ENCODE assay signal across 8 cellular contexts in the genomic region with DNA sequence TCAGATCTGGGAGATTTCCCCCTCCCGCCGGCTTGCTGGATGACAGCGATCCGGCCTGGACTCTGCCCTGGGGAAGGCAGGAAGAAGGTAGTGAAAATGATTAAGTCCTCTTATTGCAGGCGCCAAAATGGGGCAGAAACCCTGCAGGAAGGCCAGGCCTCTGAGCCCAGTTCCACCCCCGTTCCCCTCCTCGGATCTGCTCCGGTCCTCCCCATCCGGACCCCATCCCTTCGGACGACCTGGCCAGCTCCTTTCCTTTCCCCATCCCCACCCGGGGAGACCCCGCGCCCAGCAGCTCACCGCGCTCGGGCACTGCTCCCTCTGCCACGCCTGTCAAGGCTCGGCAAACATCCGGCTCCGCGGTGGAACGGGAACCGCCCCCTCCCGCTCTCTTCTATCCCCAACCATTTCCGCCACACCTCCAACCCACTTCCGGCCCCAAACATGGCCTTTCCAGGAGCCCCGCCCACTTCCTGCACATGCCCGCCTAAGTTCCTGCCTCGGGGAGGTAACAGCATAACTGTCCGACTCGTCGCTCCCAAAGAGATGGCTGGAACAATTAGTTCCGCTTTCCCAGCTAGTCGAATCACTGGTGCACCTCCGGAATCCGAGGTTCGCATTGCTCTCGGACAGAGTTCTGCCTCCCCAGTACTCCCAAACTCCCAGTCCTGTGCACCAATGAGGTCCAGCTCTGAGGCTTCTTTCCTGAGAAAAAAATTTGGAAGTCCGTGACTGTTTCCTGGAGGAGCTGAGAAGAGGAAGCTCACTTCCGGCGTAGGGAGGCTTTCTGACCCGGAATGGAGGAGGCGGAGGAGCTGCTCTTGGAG. TPM values are rescaled to one million over a fixed set of nuclear protein-coding genes. Genes with fewer than 3 reads are reported as not detected.
DNase-seq lines count a peak whose midpoint lies in the region; ATAC-seq and TF ChIP-seq lines count a peak whose summit lies in the region.

TSS of gene ARHGAP1 (minus strand) at position 369 of the 827 bp plus-strand sequence. CDS start 4,512 bp downstream, outside the sequence.
TSS of gene ZNF408 (plus strand) at position 781 of the 827 bp plus-strand sequence. CDS start at position 798, 17 bp downstream.

- H3K27me3 ChIP-seq in testis: no peaks in the 10 kb centered on the region

- WGBS in testis, 2 donors: 0 to 1% methylated on average over 20 to 44 of the region's 44 CpGs

- H3K4me1 ChIP-seq in testis: peaks cover 52% of the 10 kb centered on the region

- no peaks in the 10 kb centered on the region for H3K9me3 ChIP-seq in testis

- H3K4me3 ChIP-seq in GM08714 (ENCODE audit: low read length): peak within 1 kb of the TSS; percentile 92
- peak within 1 kb of the TSS; percentile 77 to 96 for H3K4me3 ChIP-seq in testis

- H3K36me3 Mint-ChIP-seq in activated naive CD4-positive, alpha-beta T cell treated with anti-CD3 and anti-CD28 coated beads, Interleukin-2, amount 50 U/mL, for 72 hours: peaks cover 22% of the 10 kb centered on the region in 2 donors

- peak within 1 kb of the TSS; percentile 80 to 91 for H3K27ac ChIP-seq in testis

- no peaks in the 10 kb centered on the region for H3K9me3 Mint-ChIP-seq in activated naive CD4-positive, alpha-beta T cell treated with anti-CD3 and anti-CD28 coated beads, Interleukin-2, amount 50 U/mL, for 72 hours

- DNase-seq in NCI-H1092 treated with DMSO at 0.1 percent for 48 hours (lab: John Stamatoyannopoulos, UW): peak; percentile 99
- peak; percentile 98 for DNase-seq in SKM-1 (lab: John Stamatoyannopoulos, UW; ENCODE audit: unreplicated experiment)
- peak; percentile 97 for DNase-seq in activated naive CD4-positive, alpha-beta T cell treated with anti-CD3 and anti-CD28 coated beads, Interleukin-2, amount 50 U/mL, for 72 hours (ENCODE audit: low spot score in 2 of 2)
- peak; percentile 93 for DNase-seq in glomerular endothelial cell (ENCODE audit: extremely low read depth, low read depth, low spot score)
- DNase-seq in occipital lobe (lab: John Stamatoyannopoulos, UW): peak; percentile 98
- DNase-seq in testis: peak; percentile 100

- no peaks in the 10 kb centered on the region for H3K36me3 ChIP-seq in testis (ENCODE audit: low read depth, missing control alignments)

- intact Hi-C loops in testis (cut with DNase I; ENCODE audit: low total_unique reads): no loop called here

- H3K27ac Mint-ChIP-seq in activated naive CD4-positive, alpha-beta T cell treated with anti-CD3 and anti-CD28 coated beads, Interleukin-2, amount 50 U/mL, for 72 hours: peak within 1 kb of the TSS; percentile 97 to 98

- TF ChIP-seq CTCF in testis (IDR thresholded peaks at IDR 0.05): peak in 1 of 3 experiments; percentile 20

- no peak for TF ChIP-seq POLR2A in testis (IDR thresholded peaks at IDR 0.05)

- ATAC-seq in HG02610 (IDR thresholded peaks at IDR 0.05; ENCODE audit: unreplicated experiment): peak; percentile 90
- ATAC-seq in activated naive CD4-positive, alpha-beta T cell treated with anti-CD3 and anti-CD28 coated beads, Interleukin-2, amount 50 U/mL, for 72 hours: peak; percentile 95 to 96

RNA-seq across cellular contexts. Expression of gene ARHGAP1, which starts in this region (rescaled TPM):
- total RNA-seq in activated naive CD4-positive, alpha-beta T cell treated with anti-CD3 and anti-CD28 coated beads, Interleukin-2, amount 50 U/mL, for 72 hours: 10 to 100 TPM; 39.9 to 46.8 TPM
- total RNA-seq in glomerular endothelial cell: 40.0 and 52.1 TPM in 2 replicates
- 17.6 TPM for total RNA-seq in occipital lobe
- total RNA-seq in testis: 10 to 100 TPM; 50.2 to 68.9 TPM
- 39.7 TPM for polyA plus RNA-seq in testis (ENCODE audit: insufficient read depth, low read depth, low replicate concordance)

RNA-seq across cellular contexts. Expression of gene ZNF408, which starts in this region (rescaled TPM):
- 10 to 100 TPM; 13.6 to 16.9 TPM for total RNA-seq in activated naive CD4-positive, alpha-beta T cell treated with anti-CD3 and anti-CD28 coated beads, Interleukin-2, amount 50 U/mL, for 72 hours
- total RNA-seq in glomerular endothelial cell (12.4 and 13.8 TPM in 2 replicates), occipital lobe (4.2 TPM), testis (10 to 100 TPM; 18.3 to 27.4 TPM)
- polyA plus RNA-seq in testis (ENCODE audit: insufficient read depth, low read depth, low replicate concordance): 11.7 TPM

Comparison
In these comparisons a context has a peak if more than half of its experiments do, and no peak if none do; other contexts are left out.
1. Peak in every context shown above with its lines: DNase-seq, ATAC-seq, H3K4me3 ChIP-seq and H3K27ac ChIP-seq.